ENCODE assay signal across 1 cellular context in the genomic region with DNA sequence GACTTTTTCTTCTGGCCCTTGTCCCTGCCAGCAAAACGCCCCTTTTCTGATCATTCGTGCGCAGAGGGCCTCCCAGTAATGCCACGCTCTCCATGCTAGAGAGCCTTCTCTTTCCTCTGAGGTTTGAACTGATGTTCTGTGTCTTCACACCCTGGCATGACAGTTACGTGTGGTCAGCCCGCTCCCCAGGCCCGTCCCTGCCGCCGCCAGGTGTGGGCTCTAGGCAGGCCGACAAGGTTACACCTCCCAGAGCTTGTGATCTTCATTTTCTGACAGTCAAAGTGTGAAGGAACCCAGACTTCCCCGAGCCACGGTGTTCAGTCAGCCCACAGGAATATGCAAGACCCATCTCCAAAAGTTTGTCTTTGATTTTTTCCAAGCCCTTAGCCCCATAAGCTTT.
TF ChIP-seq lines count a peak whose summit lies in the region.

No MANE protein-coding gene starts in this region.

TF ChIP-seq in K562, 482 proteins besides CTCF, POLR2A, EP300 and RAD21 (continued from another document):
- TF ChIP-seq, protein P1, sequence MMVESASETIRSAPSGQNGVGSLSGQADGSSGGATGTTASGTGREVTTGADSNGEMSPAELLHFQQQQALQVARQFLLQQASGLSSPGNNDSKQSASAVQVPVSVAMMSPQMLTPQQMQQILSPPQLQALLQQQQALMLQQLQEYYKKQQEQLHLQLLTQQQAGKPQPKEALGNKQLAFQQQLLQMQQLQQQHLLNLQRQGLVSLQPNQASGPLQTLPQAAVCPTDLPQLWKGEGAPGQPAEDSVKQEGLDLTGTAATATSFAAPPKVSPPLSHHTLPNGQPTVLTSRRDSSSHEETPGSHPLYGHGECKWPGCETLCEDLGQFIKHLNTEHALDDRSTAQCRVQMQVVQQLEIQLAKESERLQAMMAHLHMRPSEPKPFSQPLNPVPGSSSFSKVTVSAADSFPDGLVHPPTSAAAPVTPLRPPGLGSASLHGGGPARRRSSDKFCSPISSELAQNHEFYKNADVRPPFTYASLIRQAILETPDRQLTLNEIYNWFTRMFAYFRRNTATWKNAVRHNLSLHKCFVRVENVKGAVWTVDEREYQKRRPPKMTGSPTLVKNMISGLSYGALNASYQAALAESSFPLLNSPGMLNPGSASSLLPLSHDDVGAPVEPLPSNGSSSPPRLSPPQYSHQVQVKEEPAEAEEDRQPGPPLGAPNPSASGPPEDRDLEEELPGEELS (CRISPR knock-in tag; IDR thresholded peaks at IDR 0.05; ENCODE audit: borderline replicate concordance), result no peak
- TF ChIP-seq CEBPB (tag; IDR thresholded peaks at IDR 0.05), result no peak
- no peak for TF ChIP-seq ZBTB9 (CRISPR knock-in tag; IDR thresholded peaks at IDR 0.05)
- TF ChIP-seq, protein P2, sequence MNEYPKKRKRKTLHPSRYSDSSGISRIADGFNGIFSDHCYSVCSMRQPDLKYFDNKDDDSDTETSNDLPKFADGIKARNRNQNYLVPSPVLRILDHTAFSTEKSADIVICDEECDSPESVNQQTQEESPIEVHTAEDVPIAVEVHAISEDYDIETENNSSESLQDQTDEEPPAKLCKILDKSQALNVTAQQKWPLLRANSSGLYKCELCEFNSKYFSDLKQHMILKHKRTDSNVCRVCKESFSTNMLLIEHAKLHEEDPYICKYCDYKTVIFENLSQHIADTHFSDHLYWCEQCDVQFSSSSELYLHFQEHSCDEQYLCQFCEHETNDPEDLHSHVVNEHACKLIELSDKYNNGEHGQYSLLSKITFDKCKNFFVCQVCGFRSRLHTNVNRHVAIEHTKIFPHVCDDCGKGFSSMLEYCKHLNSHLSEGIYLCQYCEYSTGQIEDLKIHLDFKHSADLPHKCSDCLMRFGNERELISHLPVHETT (CRISPR knock-in tag; conservative IDR thresholded peaks at IDR 0.05 in 1 of 2, IDR thresholded peaks at IDR 0.05 in 1 of 2), result no peak
- TF ChIP-seq GABPB2 (CRISPR knock-in tag; conservative IDR thresholded peaks at IDR 0.05), result no peak
- TF ChIP-seq DACH1 (IDR thresholded peaks at IDR 0.05; ENCODE audit: partially characterized antibody), result no peak
- no peak for TF ChIP-seq CREB1 (IDR thresholded peaks at IDR 0.05)
- no peak for TF ChIP-seq CREB1 (CRISPR knock-in tag; IDR thresholded peaks at IDR 0.05)
- TF ChIP-seq GABPA (tag; conservative IDR thresholded peaks at IDR 0.05; ENCODE audit: low read depth), result no peak
- no peak for TF ChIP-seq YBX1 (IDR thresholded peaks at IDR 0.05)
- no peak for TF ChIP-seq KAT2B (IDR thresholded peaks at IDR 0.05; ENCODE audit: low read depth, low read length)
- TF ChIP-seq MTF1 (CRISPR knock-in tag; IDR thresholded peaks at IDR 0.05; ENCODE audit: borderline replicate concordance), result no peak
- no peak for TF ChIP-seq ZEB2 (IDR thresholded peaks at IDR 0.05)
- no peak for TF ChIP-seq ZSCAN32 (CRISPR knock-in tag; IDR thresholded peaks at IDR 0.05)
- TF ChIP-seq KLF10 (CRISPR knock-in tag; IDR thresholded peaks at IDR 0.05), result no peak
- TF ChIP-seq MCM5 (IDR thresholded peaks at IDR 0.05; ENCODE audit: low read depth), result no peak
- TF ChIP-seq HMG20A (CRISPR knock-in tag; conservative IDR thresholded peaks at IDR 0.05), result no peak
- no peak for TF ChIP-seq TEAD1 (CRISPR knock-in tag; IDR thresholded peaks at IDR 0.05)
